In the genomic region with DNA sequence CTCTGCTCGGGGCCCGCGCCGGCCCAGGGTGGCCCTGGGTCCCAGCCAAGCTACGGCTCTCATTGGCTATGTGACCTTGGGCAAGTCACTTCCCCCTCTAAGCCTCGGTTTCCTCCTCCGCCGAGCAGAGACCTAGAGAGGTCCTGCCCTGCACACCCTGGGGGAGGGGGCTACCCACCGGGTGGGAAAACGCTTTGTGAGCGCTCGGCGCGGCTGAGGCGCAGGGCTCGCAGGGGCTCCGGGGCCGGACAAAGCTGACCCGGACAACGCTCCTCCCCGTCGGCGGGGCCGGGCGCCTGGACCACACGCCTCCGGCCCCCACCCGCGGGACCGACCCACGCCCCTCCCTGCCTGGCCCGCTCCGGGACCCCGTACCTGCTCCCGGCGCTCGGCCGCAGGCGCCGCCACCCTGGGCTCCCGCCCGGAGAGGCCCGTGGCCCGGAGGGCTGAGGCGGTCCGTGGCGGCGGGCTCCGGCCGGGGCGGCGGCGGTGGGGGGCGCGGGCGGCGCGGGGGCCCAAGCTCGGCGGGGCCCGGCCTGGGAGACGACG, we compare ENCODE assay signal across 8 cellular contexts.
A peak's percentile ranks its signal among the peaks of the same experiment; 100 is the strongest.
DNase-seq lines count a peak whose midpoint lies in the region; ATAC-seq and TF ChIP-seq lines count a peak whose summit lies in the region.

No MANE protein-coding gene starts in this region.

- intact Hi-C loops in adrenal gland (cut with DNase I) = no loop called here

- no peaks in the 10 kb centered on the region for H3K36me3 ChIP-seq in adrenal gland (replicated peaks in 1 of 2)

- no peak for TF ChIP-seq POLR2A in adrenal gland (IDR thresholded peaks at IDR 0.05)

- H3K4me1 ChIP-seq in adrenal gland (replicated peaks in 1 of 2) = peaks cover 11 to 21% of the 10 kb centered on the region in 2 donors

- no peak for DNase-seq in AG09309 (ENCODE audit: low read depth)
- peak; percentile 58 to 70 (median 63) for DNase-seq in adrenal gland
- DNase-seq in stimulated activated CD4-positive, alpha-beta T cell treated with anti-CD3 and anti-CD28 coated beads, Interleukin-12 subunit alpha, Interleukin-12 subunit beta, amount 100 ng/mL, for 24 hours (ENCODE audit: low read depth in 2 of 2) = peak; percentile 29 to 50
- DNase-seq in NCI-H2171 treated with DMSO at 0.1 percent for 48 hours (lab: John Stamatoyannopoulos, UW) = no peak

- no peaks in the 10 kb centered on the region for H3K27me3 ChIP-seq in adrenal gland

- peak overlapping the region in 4 of 5 donors; percentile 11 to 96 (median 85) for H3K27ac ChIP-seq in adrenal gland

- H3K9me3 ChIP-seq in adrenal gland (replicated peaks in 1 of 3) = no peaks in the 10 kb centered on the region

- H3K4me3 ChIP-seq in AG09309 (ENCODE audit: control insufficient read depth, low read depth, low read length) (peak overlapping the region; percentile 99), adrenal gland (peak overlapping the region in 3 of 4 donors; percentile 82 to 90 (median 85)), iPS-11a (ENCODE audit: low read depth, low read length) (peak overlapping the region; percentile 92)

- TF ChIP-seq CTCF in AG09309 (IDR thresholded peaks at IDR 0.05; ENCODE audit: control insufficient read depth, insufficient read depth, low read depth, low read length, missing control alignments) (no peak), adrenal gland (IDR thresholded peaks at IDR 0.05) (no peak)

- ATAC-seq in GM19043 (IDR thresholded peaks at IDR 0.05; ENCODE audit: low read depth, unreplicated experiment) = peak; percentile 36
- peak; percentile 42 for ATAC-seq in HG03342 (IDR thresholded peaks at IDR 0.05; ENCODE audit: unreplicated experiment)
- peak; percentile 37 for ATAC-seq in SK-N-SH treated with all-trans-retinoic acid at 6 μM for 48 hours

- WGBS in adrenal gland, 4 donors = 0 to 1% (median 0%) methylated on average over 8 to 61 of the region's 63 CpGs; no CpG with 5 or more reads in 1 of the 4 donors

TF ChIP-seq in SK-N-SH treated with all-trans-retinoic acid at 6 μM for 48 hours, 23 proteins besides CTCF, POLR2A, EP300 and RAD21:
- TF ChIP-seq TSHZ2 (CRISPR knock-in tag; IDR thresholded peaks at IDR 0.05) (no peak), BACH2 (CRISPR knock-in tag; IDR thresholded peaks at IDR 0.05; ENCODE audit: borderline replicate concordance) (no peak), ZFP30 (CRISPR knock-in tag; IDR thresholded peaks at IDR 0.05) (no peak), OSR1 (CRISPR knock-in tag; IDR thresholded peaks at IDR 0.05) (no peak), GLIS3 (CRISPR knock-in tag; IDR thresholded peaks at IDR 0.05) (no peak), ZNF8 (CRISPR knock-in tag; IDR thresholded peaks at IDR 0.05) (no peak), ARNTL (CRISPR knock-in tag; IDR thresholded peaks at IDR 0.05; ENCODE audit: borderline replicate concordance, low read depth) (no peak), CSDC2 (CRISPR knock-in tag; IDR thresholded peaks at IDR 0.05) (no peak), ISL1 (CRISPR knock-in tag; IDR thresholded peaks at IDR 0.05) (no peak), ESRRG (CRISPR knock-in tag; IDR thresholded peaks at IDR 0.05) (no peak), CREB5 (CRISPR knock-in tag; IDR thresholded peaks at IDR 0.05; ENCODE audit: low read depth) (no peak), ZFP3 (CRISPR knock-in tag; IDR thresholded peaks at IDR 0.05) (no peak), RARB (CRISPR knock-in tag; IDR thresholded peaks at IDR 0.05) (no peak)
TF ChIP-seq in SK-N-SH treated with all-trans-retinoic acid at 6 μM for 48 hours: peak in this region for 0.

Comparison
In these comparisons a context has a peak if more than half of its experiments do, and no peak if none do; other contexts are left out.
1. DNase-seq: peak in adrenal gland (7 of 7) and stimulated activated CD4-positive, alpha-beta T cell treated with anti-CD3 and anti-CD28 coated beads, Interleukin-12 subunit alpha, Interleukin-12 subunit beta, amount 100 ng/mL, for 24 hours (2 of 2); none in AG09309 (single experiment) and NCI-H2171 treated with DMSO at 0.1 percent for 48 hours (single experiment).
2. Peak in every context shown above with its lines, with median percentiles within 50 percentile points of each other: H3K4me3 ChIP-seq and ATAC-seq.